In the genomic region with DNA sequence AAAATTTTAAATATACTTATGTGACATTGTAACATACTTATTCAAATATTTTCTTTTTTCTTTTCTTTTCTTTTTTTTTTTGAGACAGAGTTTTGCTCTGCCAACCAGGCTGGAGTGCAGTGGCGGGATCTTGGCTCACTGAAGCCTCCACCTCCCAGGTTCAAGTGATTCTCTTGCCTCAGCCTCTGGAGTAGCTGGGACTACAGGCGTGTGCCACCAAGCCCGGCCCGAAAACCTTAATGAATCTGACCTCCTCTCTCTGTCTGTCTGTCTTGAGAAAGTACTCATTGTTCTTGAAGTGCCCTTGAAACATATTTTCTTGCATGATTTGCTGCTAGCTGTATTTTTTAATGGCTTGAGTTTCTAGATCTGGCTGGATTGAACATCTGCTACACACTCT, we compare ENCODE assay signal across 32 cellular contexts.
"Had no signal": no experiment of that assay in that cellular context is flagged by ENCODE, and none has a peak within 500 bp of the region (broad histone marks: within the 10 kb centered on the region; RNA-seq: fewer than 3 reads in every experiment).

No MANE protein-coding gene starts in this region.

- H3K9me3 ChIP-seq: adrenal gland, body of pancreas, colonic mucosa, esophagus squamous epithelium, gastroesophageal sphincter, heart right ventricle had no signal

- DNase-seq: activated CD4-positive, alpha-beta memory T cell treated with anti-CD3 and anti-CD28 coated beads for 36 hours; activated CD4-positive, alpha-beta T cell treated with anti-CD3 and anti-CD28 coated beads for 36 hours; activated CD4-positive, alpha-beta T cell treated with anti-CD3 and anti-CD28 coated beads, Interleukin-2, amount 10 ng/mL, durations not matched to agents 24 days and 14 days; activated CD4-positive, CD25-positive, alpha-beta regulatory T cell; activated CD4-positive, CD25-positive, alpha-beta regulatory T cell treated with anti-CD3 and anti-CD28 coated beads, Interleukin-2, amount 50 U/mL, for 72 hours; activated CD8-positive, alpha-beta memory T cell treated with anti-CD3 and anti-CD28 coated beads, Interleukin-2, amount 10 ng/mL, durations not matched to agents 7 days and 5 days; activated CD8-positive, alpha-beta memory T cell treated with anti-CD3 and anti-CD28 coated beads, Interleukin-2, amount 50 U/mL, for 4 hours; activated CD8-positive, alpha-beta T cell treated with anti-CD3 and anti-CD28 coated beads, Interleukin-2, amount 10 ng/mL, durations not matched to agents 7 days and 5 days; activated effector memory CD4-positive, alpha-beta T cell treated with anti-CD3 and anti-CD28 coated beads, Interleukin-2, amount 50 U/mL, for 16 hours; activated naive CD4-positive, alpha-beta T cell; activated naive CD4-positive, alpha-beta T cell treated with anti-CD3 and anti-CD28 coated beads, Interleukin-2, amount 50 U/mL, for 16 hours; activated T-cell treated with anti-CD3 and anti-CD28 coated beads, Interleukin-2, amount 50 U/mL, for 1 hour; activated T-cell treated with anti-CD3 and anti-CD28 coated beads, Interleukin-2, amount 50 U/mL, for 48 hours; amygdala; aorta; body of pancreas; caudate nucleus; colonic mucosa; effector CD8-positive, alpha-beta T cell; esophagus squamous epithelium; foreskin melanocyte; heart right ventricle; T-helper 1 cell; T-helper 17 cell; T1000 had no signal

- H3K27ac Mint-ChIP-seq: activated CD4-positive, alpha-beta memory T cell treated with anti-CD3 and anti-CD28 coated beads for 36 hours; activated CD4-positive, alpha-beta T cell treated with anti-CD3 and anti-CD28 coated beads for 36 hours; activated CD4-positive, alpha-beta T cell treated with anti-CD3 and anti-CD28 coated beads, Interleukin-2, amount 10 ng/mL, durations not matched to agents 24 days and 14 days; activated CD8-positive, alpha-beta memory T cell treated with anti-CD3 and anti-CD28 coated beads, Interleukin-2, amount 10 ng/mL, durations not matched to agents 7 days and 5 days; activated CD8-positive, alpha-beta T cell treated with anti-CD3 and anti-CD28 coated beads, Interleukin-2, amount 10 ng/mL, durations not matched to agents 7 days and 5 days; activated naive CD8-positive, alpha-beta T cell; activated T-helper 1 cell treated with anti-CD3 and anti-CD28 coated beads, Interleukin-12 subunit alpha, Interleukin-12 subunit beta, Interleukin-2, Interleukin-4 antibody, amounts not matched to agents 30 ng/mL and 10 ng/mL and 1 ng/mL, durations not matched to agents 14 hours and 24 hours and 36 hours; activated T-helper 2 cell treated with anti-CD3 and anti-CD28 coated beads, Interferon-gamma antibody, Interleukin-2, Interleukin-4, amounts not matched to agents 10 μg/mL and 5 μg/mL and 100 μg/mL, durations not matched to agents 14 hours and 24 hours and 36 hours; T-helper 17 cell; T-helper 2 cell treated with Interferon-gamma antibody and Interleukin-4, amounts not matched to agents 5 μg/mL and 100 μg/mL, for 36 hours had no signal

- H3K27me3 Mint-ChIP-seq: activated CD4-positive, alpha-beta memory T cell treated with anti-CD3 and anti-CD28 coated beads for 36 hours; activated naive CD8-positive, alpha-beta T cell had no signal

- H3K27me3 ChIP-seq: adrenal gland, body of pancreas, colonic mucosa, esophagus squamous epithelium, gastroesophageal sphincter, heart right ventricle had no signal

- H3K36me3 Mint-ChIP-seq: activated CD4-positive, alpha-beta memory T cell treated with anti-CD3 and anti-CD28 coated beads for 36 hours; activated CD8-positive, alpha-beta memory T cell treated with anti-CD3 and anti-CD28 coated beads, Interleukin-2, amount 10 ng/mL, durations not matched to agents 7 days and 5 days; activated naive CD8-positive, alpha-beta T cell had no signal

- ATAC-seq: activated CD4-positive, alpha-beta T cell treated with anti-CD3 and anti-CD28 coated beads for 36 hours; activated CD8-positive, alpha-beta memory T cell treated with anti-CD3 and anti-CD28 coated beads, Interleukin-2, amount 10 ng/mL, durations not matched to agents 7 days and 5 days; activated CD8-positive, alpha-beta T cell treated with anti-CD3 and anti-CD28 coated beads, Interleukin-2, amount 10 ng/mL, durations not matched to agents 7 days and 5 days; body of pancreas; gastroesophageal sphincter; heart right ventricle; T-helper 17 cell had no signal

- H3K4me1 Mint-ChIP-seq: activated CD4-positive, alpha-beta T cell treated with anti-CD3 and anti-CD28 coated beads for 36 hours; activated CD4-positive, alpha-beta T cell treated with anti-CD3 and anti-CD28 coated beads, Interleukin-2, amount 10 ng/mL, durations not matched to agents 24 days and 14 days; activated CD8-positive, alpha-beta memory T cell treated with anti-CD3 and anti-CD28 coated beads, Interleukin-2, amount 10 ng/mL, durations not matched to agents 7 days and 5 days had no signal

- H3K4me3 ChIP-seq: adrenal gland, body of pancreas, colonic mucosa, esophagus squamous epithelium, gastroesophageal sphincter, heart right ventricle had no signal

- H3K4me3 Mint-ChIP-seq: activated CD4-positive, alpha-beta memory T cell treated with anti-CD3 and anti-CD28 coated beads for 36 hours; activated CD4-positive, alpha-beta T cell treated with anti-CD3 and anti-CD28 coated beads for 36 hours; activated CD4-positive, alpha-beta T cell treated with anti-CD3 and anti-CD28 coated beads, Interleukin-2, amount 10 ng/mL, durations not matched to agents 24 days and 14 days; activated CD8-positive, alpha-beta memory T cell treated with anti-CD3 and anti-CD28 coated beads, Interleukin-2, amount 10 ng/mL, durations not matched to agents 7 days and 5 days; activated CD8-positive, alpha-beta T cell treated with anti-CD3 and anti-CD28 coated beads, Interleukin-2, amount 10 ng/mL, durations not matched to agents 7 days and 5 days; activated naive CD8-positive, alpha-beta T cell; activated T-helper 1 cell treated with anti-CD3 and anti-CD28 coated beads, Interleukin-12 subunit alpha, Interleukin-12 subunit beta, Interleukin-2, Interleukin-4 antibody, amounts not matched to agents 30 ng/mL and 10 ng/mL and 1 ng/mL, durations not matched to agents 14 hours and 24 hours and 36 hours; T-helper 17 cell; T-helper 2 cell treated with Interferon-gamma antibody and Interleukin-4, amounts not matched to agents 5 μg/mL and 100 μg/mL, for 36 hours had no signal

- H3K4me1 ChIP-seq: adrenal gland, body of pancreas, colonic mucosa, gastroesophageal sphincter, heart right ventricle had no signal

- H3K27ac ChIP-seq: adrenal gland, body of pancreas, colonic mucosa, epithelial cell of prostate, esophagus squamous epithelium, gastroesophageal sphincter, heart right ventricle had no signal

- H3K36me3 ChIP-seq: adrenal gland, colonic mucosa, esophagus squamous epithelium, gastroesophageal sphincter, heart right ventricle had no signal

- H3K9me3 Mint-ChIP-seq: activated CD4-positive, alpha-beta memory T cell treated with anti-CD3 and anti-CD28 coated beads for 36 hours; activated CD4-positive, alpha-beta T cell treated with anti-CD3 and anti-CD28 coated beads, Interleukin-2, amount 10 ng/mL, durations not matched to agents 24 days and 14 days; activated T-helper 1 cell treated with anti-CD3 and anti-CD28 coated beads, Interleukin-12 subunit alpha, Interleukin-12 subunit beta, Interleukin-2, Interleukin-4 antibody, amounts not matched to agents 30 ng/mL and 10 ng/mL and 1 ng/mL, durations not matched to agents 14 hours and 24 hours and 36 hours; activated T-helper 2 cell treated with anti-CD3 and anti-CD28 coated beads, Interferon-gamma antibody, Interleukin-2, Interleukin-4, amounts not matched to agents 10 μg/mL and 5 μg/mL and 100 μg/mL, durations not matched to agents 14 hours and 24 hours and 36 hours; T-helper 2 cell treated with Interferon-gamma antibody and Interleukin-4, amounts not matched to agents 5 μg/mL and 100 μg/mL, for 36 hours had no signal
